22 cellular contexts compared by ENCODE assay signal in the genomic region with DNA sequence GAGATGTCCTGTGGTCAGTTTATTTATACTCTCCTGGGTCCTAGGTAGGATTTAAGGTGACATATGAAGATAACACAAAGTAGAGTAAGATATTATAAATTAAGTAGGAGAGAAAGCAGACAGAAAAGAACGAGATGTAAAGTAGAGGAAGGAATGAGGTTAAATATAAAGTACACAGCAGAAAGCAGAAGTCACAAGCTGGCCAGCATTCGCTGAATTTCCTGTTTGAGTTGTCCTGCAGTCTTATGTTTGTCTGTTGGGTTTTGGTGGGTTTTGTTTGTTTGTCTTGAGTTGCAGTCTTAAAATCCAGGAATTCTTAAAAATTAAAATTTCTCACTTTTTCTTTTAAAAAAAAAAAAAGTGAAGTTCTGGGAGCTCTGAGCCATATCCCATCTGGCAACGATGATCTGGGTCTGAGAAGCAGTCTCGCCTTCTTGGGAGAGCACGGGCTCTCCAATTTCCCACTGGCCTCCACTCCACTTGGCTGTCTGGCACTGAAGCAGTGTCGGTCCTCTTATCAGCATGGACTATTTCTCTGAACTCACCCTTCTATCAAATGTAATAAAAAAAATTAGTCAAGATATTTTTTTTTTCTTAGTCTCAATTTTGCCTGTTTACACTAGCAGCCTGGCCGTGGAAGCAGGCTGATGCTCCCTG. TPM values are rescaled to one million over a fixed set of nuclear protein-coding genes. Genes with fewer than 3 reads are reported as not detected.
DNase-seq lines count a peak whose midpoint lies in the region; TF ChIP-seq lines count a peak whose summit lies in the region.
"Had no signal": no experiment of that assay in that cellular context is flagged by ENCODE, and none has a peak within 500 bp of the region (broad histone marks: within the 10 kb centered on the region; RNA-seq: fewer than 3 reads in every experiment).

No MANE protein-coding gene starts in this region.

- H3K9ac ChIP-seq in Loucy (ENCODE audit: low read depth, low read length, poor library complexity, severe bottlenecking): peak overlapping the region; percentile 76

- DNase-seq in NOMO-1 treated with DMSO at 0.1 percent for 48 hours (lab: John Stamatoyannopoulos, UW; ENCODE audit: unreplicated experiment) (peak; percentile 34), NOMO-1 treated with dmso at 0.1 percent for 144 hours (lab: John Stamatoyannopoulos, UW; ENCODE audit: unreplicated experiment) (no peak), caudate nucleus (lab: John Stamatoyannopoulos, UW) (peak in 2 of 61 donors; percentile 2 to 16), NCI-H187 (lab: John Stamatoyannopoulos, UW) (no peak), stomach (no peak)
- DNase-seq in stimulated activated CD4-positive, alpha-beta T cell treated with anti-CD3 and anti-CD28 coated beads, Interleukin-2, amount 100 ng/mL, for 48 hours: no peak
- DNase-seq: 8988T; activated CD4-positive, alpha-beta T cell treated with anti-CD3 and anti-CD28 coated beads for 1 hour; activated effector memory CD4-positive, alpha-beta T cell treated with anti-CD3 and anti-CD28 coated beads, Interleukin-2, amount 50 U/mL, for 16 hours; brain microvascular endothelial cell; Caco-2; gastrocnemius medialis; Karpas-422; kidney; NCI-H2029 treated with DMSO at 0.1 percent for 48 hours; NCI-H774 had no signal

- TF ChIP-seq EP300 in stomach (IDR thresholded peaks at IDR 0.05): no peak

- intact Hi-C loops in stomach (cut with DNase I; ENCODE audit: low total_unique reads): no loop called here

- no peak for TF ChIP-seq CTCF in Loucy (conservative IDR thresholded peaks at IDR 0.05; ENCODE audit: low read length)
- TF ChIP-seq CTCF in neutrophil (IDR thresholded peaks at IDR 0.05): no peak
- no peak for TF ChIP-seq CTCF in stomach (IDR thresholded peaks at IDR 0.05)

- H3K4me1 ChIP-seq in Loucy (ENCODE audit: insufficient read depth, low read length, poor library complexity, severe bottlenecking): peaks cover 72% of the 10 kb centered on the region
- H3K4me1 ChIP-seq in neutrophil (ENCODE audit: control insufficient read depth in 1 of 2, insufficient read depth in 1 of 2, low read depth in 1 of 2, low read length in 1 of 2): peaks cover 81 to 84% of the 10 kb centered on the region in 2 experiments
- H3K4me1 ChIP-seq in stomach: peaks cover 7 to 50% (median 15%) of the 10 kb centered on the region in 4 donors
- H3K4me1 ChIP-seq: gastrocnemius medialis, SJSA1 had no signal

- peak overlapping the region; percentile 62 for H3K4me3 ChIP-seq in Loucy (ENCODE audit: low read length, poor library complexity, severe bottlenecking)
- H3K4me3 ChIP-seq in neutrophil (ENCODE audit: low read depth in 1 of 2, low read length in 1 of 2): peak overlapping the region; percentile 40 to 49
- no peak overlapping the region for H3K4me3 ChIP-seq in stomach
- H3K4me3 ChIP-seq: gastrocnemius medialis, SJSA1 had no signal

- H3K27ac ChIP-seq in caudate nucleus (ENCODE audit: low read depth, low read length) (peak overlapping the region; percentile 28), neutrophil (peak overlapping the region; percentile 99), stomach (peak overlapping the region in 2 of 5 donors; percentile 40 to 68)
- H3K27ac ChIP-seq: brain microvascular endothelial cell, gastrocnemius medialis, SJSA1 had no signal

- peak overlapping the region; percentile 76 for H3K4me2 ChIP-seq in Loucy (ENCODE audit: low read depth, low read length, poor library complexity, severe bottlenecking)

- H3K79me2 ChIP-seq in Loucy (ENCODE audit: insufficient read depth, low read length): peaks cover 27% of the 10 kb centered on the region

- H3K27me3 ChIP-seq in Loucy (ENCODE audit: insufficient read depth, low read length, poor library complexity, severe bottlenecking): no peaks in the 10 kb centered on the region
- no peaks in the 10 kb centered on the region for H3K27me3 ChIP-seq in neutrophil
- no peaks in the 10 kb centered on the region for H3K27me3 ChIP-seq in stomach
- H3K27me3 ChIP-seq: brain microvascular endothelial cell, gastrocnemius medialis, SJSA1 had no signal

- H3K9me3 ChIP-seq in Loucy (ENCODE audit: insufficient read depth, low read depth, low read length) (peaks cover 5% of the 10 kb centered on the region; the same call in 1 of the 2 replicates), neutrophil (no peaks in the 10 kb centered on the region), stomach (no peaks in the 10 kb centered on the region)
- H3K9me3 ChIP-seq: gastrocnemius medialis, SJSA1 had no signal

- no peak for TF ChIP-seq POLR2A in stomach (IDR thresholded peaks at IDR 0.05)

- H2AFZ ChIP-seq in Loucy (ENCODE audit: low read length): no peak overlapping the region

- H3K36me3 ChIP-seq in Loucy (ENCODE audit: insufficient read depth, low read length): no peaks in the 10 kb centered on the region
- H3K36me3 ChIP-seq in neutrophil: no peaks in the 10 kb centered on the region
- H3K36me3 ChIP-seq in stomach: no peaks in the 10 kb centered on the region
- H3K36me3 ChIP-seq: brain microvascular endothelial cell, gastrocnemius medialis, SJSA1 had no signal

- 49 to 55% (median 53%) methylated on average over 7 of the region's 7 CpGs for WGBS in stomach, 5 donors

- H4K20me1 ChIP-seq in Loucy (ENCODE audit: insufficient read depth, low read length, poor library complexity, severe bottlenecking): no peaks in the 10 kb centered on the region

- no peaks in the 10 kb centered on the region for H3K9me2 ChIP-seq in Loucy (replicated peaks; ENCODE audit: low read depth, low read length)

- peaks cover 15% of the 10 kb centered on the region; the same call in 1 of the 2 replicates for H3F3A ChIP-seq in Loucy (ENCODE audit: low read depth)

RNA-seq across cellular contexts. Expression of a gene that starts 2.0 kb away (rescaled TPM):
- total RNA-seq in stomach: under 1 TPM in 1 of 5 donors, not detected in 4; 0.89 TPM
- under 1 TPM in 1 of 3 donors, not detected in 2; 0.08 TPM for polyA plus RNA-seq in stomach
- total RNA-seq: gastrocnemius medialis, myocyte, renal cortical epithelial cell had no signal
- polyA plus RNA-seq: H1 had no signal

RNA-seq across cellular contexts. Expression of a gene that starts 33.0 kb away (rescaled TPM):
- 10 to 100 TPM in 4 of 5 donors, 1 to 10 TPM in 1; 6.7 to 72.9 (median 36.1) TPM for total RNA-seq in stomach
- 10 to 100 TPM in 2 of 3 donors, 1 to 10 TPM in 1; 4.8 to 17.6 (median 12.4) TPM for polyA plus RNA-seq in stomach
- total RNA-seq: myocyte had no signal

Comparison
In these comparisons a context has a peak if more than half of its experiments do, and no peak if none do; other contexts are left out.
1. H3K4me3 ChIP-seq: peak in Loucy (single experiment) and neutrophil (2 of 2); none in stomach (0 of 4).